Comparison of ENCODE assay signal across 8 cellular contexts in genomic region chr1:12178511-12178910, GRCh38. TPM values are rescaled to one million over a fixed set of nuclear protein-coding genes. Genes with fewer than 3 reads are reported as not detected.
A peak's percentile ranks its signal among the peaks of the same experiment; 100 is the strongest.
DNase-seq lines count a peak whose midpoint lies in the region; ATAC-seq and TF ChIP-seq lines count a peak whose summit lies in the region.

No MANE protein-coding gene starts in this region.

- peak overlapping the region; percentile 88 to 100 (median 96) for H3K4me2 ChIP-seq in BLaER1 treated with 17β-estradiol and CSF1 and Interleukin-3, amounts not matched to agents 10 nM and 100 nM

- TF ChIP-seq CTCF in HEK293 (tag by site-specific recombination; IDR thresholded peaks at IDR 0.05) (no peak), WTC11 (IDR thresholded peaks at IDR 0.05) (no peak)

- H3K4me1 ChIP-seq in BLaER1 treated with 17β-estradiol and CSF1 and Interleukin-3, amounts not matched to agents 10 nM and 100 nM, result peaks cover 71 to 99% (median 98%) of the 10 kb centered on the region in 10 experiments
- no peaks in the 10 kb centered on the region for H3K4me1 ChIP-seq in HEK293 (ENCODE audit: control insufficient read depth, insufficient read depth, low read length)

- no peaks in the 10 kb centered on the region for H3K9me3 ChIP-seq in BLaER1 treated with 17β-estradiol and CSF1 and Interleukin-3, amounts not matched to agents 10 nM and 100 nM (replicated peaks in 1 of 11)
- H3K9me3 ChIP-seq in HEK293 (ENCODE audit: control insufficient read depth, insufficient read depth, low read depth, low read length), result no peaks in the 10 kb centered on the region

- peak overlapping the region; percentile 68 to 81 (median 77) for H3K27ac ChIP-seq in BLaER1 treated with 17β-estradiol and CSF1 and Interleukin-3, amounts not matched to agents 10 nM and 100 nM
- no peak overlapping the region for H3K27ac ChIP-seq in HEK293 (ENCODE audit: extremely low read depth, low read depth, low read length)
- peak overlapping the region; percentile 34 for H3K27ac ChIP-seq in angular gyrus (ENCODE audit: low read depth, low read length)

- peaks cover 77 to 80% of the 10 kb centered on the region in 2 donors for H3K4me1 Mint-ChIP-seq in natural killer cell treated with Interleukin-12 subunit alpha and Interleukin-12 subunit beta and Interleukin-15 and Interleukin-18, amount 100 ng/mL, for 72 hours (ENCODE audit: low read depth in 2 of 2)
- H3K4me1 Mint-ChIP-seq in WTC11, result peaks cover 30% of the 10 kb centered on the region

- no peak for ATAC-seq in natural killer cell treated with Interleukin-12 subunit alpha and Interleukin-12 subunit beta and Interleukin-15 and Interleukin-18, amount 100 ng/mL, for 72 hours
- no peak for ATAC-seq in HG02678 (IDR thresholded peaks at IDR 0.05; ENCODE audit: unreplicated experiment)
- no peak for ATAC-seq in WTC11
- no peak for ATAC-seq in GM21619 (IDR thresholded peaks at IDR 0.05; ENCODE audit: unreplicated experiment)

- H3K27me3 ChIP-seq in BLaER1 treated with 17β-estradiol and CSF1 and Interleukin-3, amounts not matched to agents 10 nM and 100 nM, result no peaks in the 10 kb centered on the region

- peaks cover 1% of the 10 kb centered on the region for H3K36me3 Mint-ChIP-seq in natural killer cell treated with Interleukin-12 subunit alpha and Interleukin-12 subunit beta and Interleukin-15 and Interleukin-18, amount 100 ng/mL, for 72 hours
- H3K36me3 Mint-ChIP-seq in WTC11, result no peaks in the 10 kb centered on the region

- POLR2A ChIA-PET in HEK293 (lab: Yijun Ruan, JAX) (no interaction called here), WTC11 (lab: Charles Lee) (interaction anchor here (1.5 kb wide), 1 partner anchor 18 kb away, joined by 3 read pairs; no protein-coding TSS in a partner anchor)

- no peaks in the 10 kb centered on the region for H3K9me3 Mint-ChIP-seq in natural killer cell treated with Interleukin-12 subunit alpha and Interleukin-12 subunit beta and Interleukin-15 and Interleukin-18, amount 100 ng/mL, for 72 hours
- no peaks in the 10 kb centered on the region for H3K9me3 Mint-ChIP-seq in WTC11

- CTCF ChIA-PET in HEK293 (lab: Yijun Ruan, JAX) (interaction anchor here (0.7 to 2.4 kb wide), 4 partner anchors 10 to 310 kb away, joined by 3 to 8 read pairs (median 4); no protein-coding TSS in a partner anchor), WTC11 (lab: Charles Lee) (interaction anchor here (0.9 to 2.3 kb wide), 3 partner anchors 14 to 98 kb away, joined by 3 to 16 read pairs (median 6); no protein-coding TSS in a partner anchor)

- peaks cover 8 to 98% (median 25%) of the 10 kb centered on the region in 11 experiments; a peak in 20 of 22 replicates for H4K20me1 ChIP-seq in BLaER1 treated with 17β-estradiol and CSF1 and Interleukin-3, amounts not matched to agents 10 nM and 100 nM

- H3K4me3 ChIP-seq in BLaER1 treated with 17β-estradiol and CSF1 and Interleukin-3, amounts not matched to agents 10 nM and 100 nM, result peak overlapping the region; percentile 25 to 58 (median 42); a peak in 16 of 20 replicates
- H3K4me3 ChIP-seq in HEK293 (ENCODE audit: low read depth, low read length), result no peak overlapping the region

- DNase-seq in natural killer cell treated with Interleukin-12 subunit alpha and Interleukin-12 subunit beta and Interleukin-15 and Interleukin-18, amount 100 ng/mL, for 72 hours (ENCODE audit: low spot score), result no peak
- DNase-seq in MV-4-11 (lab: John Stamatoyannopoulos, UW) (no peak), WTC11 (ENCODE audit: low spot score) (no peak)

- peak overlapping the region; percentile 99 for H3K27ac Mint-ChIP-seq in natural killer cell treated with Interleukin-12 subunit alpha and Interleukin-12 subunit beta and Interleukin-15 and Interleukin-18, amount 100 ng/mL, for 72 hours
- H3K27ac Mint-ChIP-seq in WTC11, result no peak overlapping the region

- H3K27me3 Mint-ChIP-seq in natural killer cell treated with Interleukin-12 subunit alpha and Interleukin-12 subunit beta and Interleukin-15 and Interleukin-18, amount 100 ng/mL, for 72 hours, result no peaks in the 10 kb centered on the region
- no peaks in the 10 kb centered on the region; the same call in none of the 2 replicates for H3K27me3 Mint-ChIP-seq in WTC11 (ENCODE audit: low read depth)

- peak overlapping the region; percentile 61 to 76 (median 69) for H3K9ac ChIP-seq in BLaER1 treated with 17β-estradiol and CSF1 and Interleukin-3, amounts not matched to agents 10 nM and 100 nM

- peaks cover 0 to 96% (median 0%) of the 10 kb centered on the region in 11 experiments; a peak in 8 of 22 replicates for H3K36me3 ChIP-seq in BLaER1 treated with 17β-estradiol and CSF1 and Interleukin-3, amounts not matched to agents 10 nM and 100 nM
- H3K36me3 ChIP-seq in HEK293 (ENCODE audit: control insufficient read depth in 2 of 2, insufficient read depth in 1 of 2, low read length in 2 of 2), result no peaks in the 10 kb centered on the region

- H3K4me3 Mint-ChIP-seq in natural killer cell treated with Interleukin-12 subunit alpha and Interleukin-12 subunit beta and Interleukin-15 and Interleukin-18, amount 100 ng/mL, for 72 hours, result peak overlapping the region; percentile 100
- H3K4me3 Mint-ChIP-seq in WTC11, result no peak overlapping the region

TF ChIP-seq in HEK293, 187 proteins besides CTCF, POLR2A, EP300 and RAD21:
- TF ChIP-seq ZNF610 (tag by site-specific recombination; IDR thresholded peaks at IDR 0.05; ENCODE audit: borderline replicate concordance) (no peak), SCRT1 (tag by site-specific recombination; IDR thresholded peaks at IDR 0.05; ENCODE audit: borderline replicate concordance) (peak; percentile 99), ZNF239 (tag by site-specific recombination; IDR thresholded peaks at IDR 0.05) (no peak), ZNF558 (tag by site-specific recombination; IDR thresholded peaks at IDR 0.05) (no peak), ZFHX2 (tag by site-specific recombination; conservative IDR thresholded peaks at IDR 0.05) (0 out of 2 replicates have a peak, but pooled peaks have one; percentile 3), SCRT2 (tag by site-specific recombination; IDR thresholded peaks at IDR 0.05) (peak; percentile 98), KLF10 (tag by site-specific recombination; IDR thresholded peaks at IDR 0.05) (no peak)
TF ChIP-seq in HEK293: peak in this region for 3.

TF ChIP-seq in WTC11, 78 proteins besides CTCF, POLR2A, EP300 and RAD21:
- TF ChIP-seq ESRRA (CRISPR knock-in tag; IDR thresholded peaks at IDR 0.05; ENCODE audit: borderline replicate concordance), result no peak
- no peak for TF ChIP-seq ATF3 (CRISPR knock-in tag; conservative IDR thresholded peaks at IDR 0.05)
- TF ChIP-seq USF2 (CRISPR knock-in tag; IDR thresholded peaks at IDR 0.05), result no peak
- TF ChIP-seq, protein P1, sequence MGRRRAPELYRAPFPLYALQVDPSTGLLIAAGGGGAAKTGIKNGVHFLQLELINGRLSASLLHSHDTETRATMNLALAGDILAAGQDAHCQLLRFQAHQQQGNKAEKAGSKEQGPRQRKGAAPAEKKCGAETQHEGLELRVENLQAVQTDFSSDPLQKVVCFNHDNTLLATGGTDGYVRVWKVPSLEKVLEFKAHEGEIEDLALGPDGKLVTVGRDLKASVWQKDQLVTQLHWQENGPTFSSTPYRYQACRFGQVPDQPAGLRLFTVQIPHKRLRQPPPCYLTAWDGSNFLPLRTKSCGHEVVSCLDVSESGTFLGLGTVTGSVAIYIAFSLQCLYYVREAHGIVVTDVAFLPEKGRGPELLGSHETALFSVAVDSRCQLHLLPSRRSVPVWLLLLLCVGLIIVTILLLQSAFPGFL (CRISPR knock-in tag; IDR thresholded peaks at IDR 0.05; ENCODE audit: borderline replicate concordance), result no peak

RNA-seq across cellular contexts. Expression of gene TNFRSF1B, which starts 11.7 kb away (rescaled TPM):
- 100 to 1,000 TPM; 452 to 479 TPM for total RNA-seq in natural killer cell treated with Interleukin-12 subunit alpha and Interleukin-12 subunit beta and Interleukin-15 and Interleukin-18, amount 100 ng/mL, for 72 hours
- 1.6 to 2.7 TPM (median 2.1 TPM) in 3 replicates for total RNA-seq in WTC11 (2021)

RNA-seq across cellular contexts. Expression of gene VPS13D, which starts 51.3 kb away (rescaled TPM):
- 10 to 100 TPM; 41.8 to 71.7 TPM for total RNA-seq in natural killer cell treated with Interleukin-12 subunit alpha and Interleukin-12 subunit beta and Interleukin-15 and Interleukin-18, amount 100 ng/mL, for 72 hours
- 22.1 to 29.0 TPM (median 27.5 TPM) in 3 replicates for total RNA-seq in WTC11 (2021)

Comparison
In these comparisons a context has a peak if more than half of its experiments do, and no peak if none do; other contexts are left out.
1. RNA of gene TNFRSF1B, which starts 11.7 kb away (total RNA-seq): 452 to 479 TPM in natural killer cell treated with Interleukin-12 subunit alpha and Interleukin-12 subunit beta and Interleukin-15 and Interleukin-18, amount 100 ng/mL, for 72 hours; 1.6 to 2.7 TPM in WTC11; every median in the first group is over 100 times any median in the second.